18 cellular contexts compared by ENCODE assay signal in genomic region chr14:35688427-35688826, GRCh38.
"Had no signal": no experiment of that assay in that cellular context is flagged by ENCODE, and none has a peak within 500 bp of the region (broad histone marks: within the 10 kb centered on the region; RNA-seq: fewer than 3 reads in every experiment).

No MANE protein-coding gene starts in this region.

- H3K36me3 ChIP-seq: brain microvascular endothelial cell, neutrophil had no signal

- H3K9me3 ChIP-seq: left ventricle myocardium inferior, mucosa of descending colon, neutrophil had no signal

- H3K9me3 Mint-ChIP-seq: activated B cell treated with CpG ODN at 0.5 μM for 24 hours; memory B cell; naive thymus-derived CD4-positive, alpha-beta T cell; stimulated activated memory B cell treated with anti-CD40 and anti-IgM and Interleukin-4, amounts not matched to agents 10 μg/mL and 1 μg/mL and 100 μg/mL, for 72 hours had no signal

- H2AFZ ChIP-seq: parathyroid adenoma had no signal

- ATAC-seq: mucosa of descending colon; stimulated activated memory B cell treated with anti-CD40 and anti-IgM and Interleukin-4, amounts not matched to agents 10 μg/mL and 1 μg/mL and 100 μg/mL, for 72 hours had no signal

- H3K4me3 ChIP-seq: left ventricle myocardium inferior, mucosa of descending colon had no signal

- H3K27ac ChIP-seq: brain microvascular endothelial cell, left ventricle myocardium inferior, neutrophil, parathyroid adenoma had no signal

- H3K27ac Mint-ChIP-seq: activated B cell treated with CpG ODN at 0.5 μM for 24 hours; stimulated activated memory B cell treated with anti-CD40 and anti-IgM and Interleukin-4, amounts not matched to agents 10 μg/mL and 1 μg/mL and 100 μg/mL, for 72 hours had no signal

- H3K27me3 ChIP-seq: brain microvascular endothelial cell, neutrophil had no signal

- H3K4me1 ChIP-seq: left ventricle myocardium inferior, parathyroid adenoma had no signal

- DNase-seq: activated B cell treated with CpG ODN at 0.5 μM for 24 hours; activated gamma-delta T cell treated with Interleukin-2 at 50 U/mL for 16 hours; activated T-cell treated with anti-CD3 and anti-CD28 coated beads, Interleukin-2, amount 50 U/mL, for 1 hour; anterior cingulate cortex; brain microvascular endothelial cell; cortex of kidney; effector CD8-positive, alpha-beta T cell; foreskin fibroblast; glutamatergic neuron; hypothalamus; left ventricle myocardium inferior; mucosa of descending colon; naive thymus-derived CD4-positive, alpha-beta T cell had no signal

- H3K79me2 ChIP-seq: parathyroid adenoma had no signal

- H3K27me3 Mint-ChIP-seq: activated B cell treated with CpG ODN at 0.5 μM for 24 hours; activated naive CD8-positive, alpha-beta T cell; memory B cell; naive thymus-derived CD4-positive, alpha-beta T cell; stimulated activated memory B cell treated with anti-CD40 and anti-IgM and Interleukin-4, amounts not matched to agents 10 μg/mL and 1 μg/mL and 100 μg/mL, for 72 hours had no signal

- H3K4me3 Mint-ChIP-seq: activated B cell treated with CpG ODN at 0.5 μM for 24 hours; activated naive CD8-positive, alpha-beta T cell; memory B cell; naive thymus-derived CD4-positive, alpha-beta T cell; stimulated activated memory B cell treated with anti-CD40 and anti-IgM and Interleukin-4, amounts not matched to agents 10 μg/mL and 1 μg/mL and 100 μg/mL, for 72 hours had no signal

- H3K9ac ChIP-seq: parathyroid adenoma had no signal
